ENCODE assay signal across 14 cellular contexts in the genomic region with DNA sequence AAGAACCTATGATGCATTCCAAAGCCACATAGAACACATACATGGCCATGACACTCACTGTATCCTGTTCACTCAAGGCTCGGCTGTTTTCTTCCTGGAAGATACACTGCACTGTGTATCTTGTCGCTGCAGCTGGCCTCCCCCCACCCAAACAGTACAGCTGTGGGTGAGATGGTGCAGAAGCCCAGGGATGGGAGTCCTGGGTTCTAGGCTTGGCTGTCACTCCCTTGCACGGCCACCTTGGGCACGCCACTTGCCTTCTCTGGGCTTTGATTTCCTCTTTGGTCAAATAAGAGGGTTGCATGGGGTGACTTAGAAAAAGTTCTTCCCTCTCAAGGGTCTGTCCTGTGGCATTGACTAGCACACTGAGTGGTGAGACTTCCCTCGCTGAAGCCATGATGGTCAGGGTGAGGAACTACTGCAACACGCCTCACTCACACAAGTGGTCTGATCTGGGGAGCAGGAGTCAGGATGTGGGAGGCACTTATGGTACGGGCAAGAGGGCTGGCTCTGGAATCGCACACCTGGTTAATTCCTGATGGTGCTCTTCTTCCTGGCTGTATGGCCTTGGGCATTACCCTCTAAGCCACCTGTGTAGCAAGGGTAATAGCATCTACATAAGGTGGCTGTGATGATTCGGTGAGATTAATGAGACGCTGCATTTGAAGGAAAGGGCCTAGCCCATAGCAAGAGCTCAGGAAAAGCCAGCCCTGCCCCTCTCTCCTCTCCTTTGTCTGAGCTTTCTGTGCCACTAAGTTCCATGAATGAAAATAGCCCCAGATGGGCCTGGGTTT. TPM values are rescaled to one million over a fixed set of nuclear protein-coding genes. Genes with fewer than 3 reads are reported as not detected.
DNase-seq lines count a peak whose midpoint lies in the region; ATAC-seq and TF ChIP-seq lines count a peak whose summit lies in the region.
"Had no signal": no experiment of that assay in that cellular context is flagged by ENCODE, and none has a peak within 500 bp of the region (broad histone marks: within the 10 kb centered on the region; RNA-seq: fewer than 3 reads in every experiment).

No MANE protein-coding gene starts in this region.

- no peak overlapping the region for H3K4me3 Mint-ChIP-seq in activated CD8-positive, alpha-beta T cell treated with anti-CD3 and anti-CD28 coated beads, Interleukin-2, amount 10 ng/mL, durations not matched to agents 7 days and 5 days
- H3K4me3 Mint-ChIP-seq: activated T-cell treated with anti-CD3 and anti-CD28 coated beads, Interleukin-2, amount 50 U/mL, for 4 hours; memory B cell had no signal

- peaks cover 6% of the 10 kb centered on the region for H3K4me1 Mint-ChIP-seq in activated CD8-positive, alpha-beta T cell treated with anti-CD3 and anti-CD28 coated beads, Interleukin-2, amount 10 ng/mL, durations not matched to agents 7 days and 5 days (ENCODE audit: low read depth)
- H3K4me1 Mint-ChIP-seq: memory B cell had no signal

- no peak overlapping the region for H3K4me3 ChIP-seq in lower lobe of right lung
- H3K4me3 ChIP-seq: breast epithelium had no signal

- CTCF ChIA-PET in activated CD8-positive, alpha-beta T cell treated with anti-CD3 and anti-CD28 coated beads, Interleukin-2, amount 10 ng/mL, durations not matched to agents 7 days and 5 days (lab: Charles Lee), result interaction anchor here (1.0 kb wide), 2 partner anchors 52 kb away, joined by 3 to 5 read pairs; no protein-coding TSS in a partner anchor

- H3K9me3 ChIP-seq in lower lobe of right lung, result no peaks in the 10 kb centered on the region
- H3K9me3 ChIP-seq: breast epithelium had no signal

- no peaks in the 10 kb centered on the region for H3K27me3 ChIP-seq in lower lobe of right lung (ENCODE audit: low read depth)
- H3K27me3 ChIP-seq: breast epithelium had no signal

- H3K27me3 Mint-ChIP-seq in activated CD8-positive, alpha-beta T cell treated with anti-CD3 and anti-CD28 coated beads, Interleukin-2, amount 10 ng/mL, durations not matched to agents 7 days and 5 days (ENCODE audit: low read depth), result peaks cover 2% of the 10 kb centered on the region

- TF ChIP-seq CTCF in lower lobe of right lung (IDR thresholded peaks at IDR 0.05), result no peak

- peaks cover 36% of the 10 kb centered on the region for H3K36me3 Mint-ChIP-seq in activated CD8-positive, alpha-beta T cell treated with anti-CD3 and anti-CD28 coated beads, Interleukin-2, amount 10 ng/mL, durations not matched to agents 7 days and 5 days (ENCODE audit: low read depth)

- peaks cover 32% of the 10 kb centered on the region for H3K36me3 ChIP-seq in lower lobe of right lung
- H3K36me3 ChIP-seq: breast epithelium had no signal

- POLR2A ChIA-PET in activated CD8-positive, alpha-beta T cell treated with anti-CD3 and anti-CD28 coated beads, Interleukin-2, amount 10 ng/mL, durations not matched to agents 7 days and 5 days (lab: Charles Lee), result no interaction called here

- H3K9me3 Mint-ChIP-seq in activated CD8-positive, alpha-beta T cell treated with anti-CD3 and anti-CD28 coated beads, Interleukin-2, amount 10 ng/mL, durations not matched to agents 7 days and 5 days (ENCODE audit: insufficient read depth), result no peaks in the 10 kb centered on the region
- H3K9me3 Mint-ChIP-seq: activated T-cell treated with anti-CD3 and anti-CD28 coated beads, Interleukin-2, amount 50 U/mL, for 4 hours; memory B cell had no signal

- peak overlapping the region; percentile 43 for H3K27ac Mint-ChIP-seq in activated CD8-positive, alpha-beta T cell treated with anti-CD3 and anti-CD28 coated beads, Interleukin-2, amount 10 ng/mL, durations not matched to agents 7 days and 5 days

- no peak for ATAC-seq in activated CD8-positive, alpha-beta T cell treated with anti-CD3 and anti-CD28 coated beads, Interleukin-2, amount 10 ng/mL, durations not matched to agents 7 days and 5 days
- ATAC-seq in lower lobe of right lung, result peak; percentile 13 to 29
- ATAC-seq in GM21381 (IDR thresholded peaks at IDR 0.05; ENCODE audit: unreplicated experiment), result no peak

- DNase-seq in NCI-H82 (lab: John Stamatoyannopoulos, UW), result peak; percentile 49
- DNase-seq in NCI-H82 treated with DMSO at 0.1 percent for 48 hours (lab: John Stamatoyannopoulos, UW; ENCODE audit: unreplicated experiment), result no peak
- no peak for DNase-seq in activated CD8-positive, alpha-beta T cell treated with anti-CD3 and anti-CD28 coated beads, Interleukin-2, amount 10 ng/mL, durations not matched to agents 7 days and 5 days
- DNase-seq in lower lobe of right lung, result no peak
- no peak for DNase-seq in nucleus accumbens (lab: John Stamatoyannopoulos, UW)
- DNase-seq in EL, result no peak
- DNase-seq: activated T-cell treated with anti-CD3 and anti-CD28 coated beads, Interleukin-2, amount 50 U/mL, for 4 hours; DMS153; NCI-H1048; NCI-H510A had no signal

- intact Hi-C loops in lower lobe of right lung (cut with DNase I), result no loop called here

- peaks cover 25% of the 10 kb centered on the region for H3K4me1 ChIP-seq in lower lobe of right lung
- H3K4me1 ChIP-seq: breast epithelium had no signal

- H3K27ac ChIP-seq in lower lobe of right lung (no peak overlapping the region), temporal lobe (ENCODE audit: low read depth, low read length) (peak overlapping the region; percentile 83)

RNA-seq across cellular contexts. Expression of a gene that starts 44.0 kb away (rescaled TPM):
- 100 to 1,000 TPM; 227 TPM for total RNA-seq in activated CD8-positive, alpha-beta T cell treated with anti-CD3 and anti-CD28 coated beads, Interleukin-2, amount 10 ng/mL, durations not matched to agents 7 days and 5 days
- 129 TPM for total RNA-seq in lower lobe of right lung
- 85.8 TPM for total RNA-seq in temporal lobe

Comparison
In these comparisons a context has a peak if more than half of its experiments do, and no peak if none do; other contexts are left out.
1. ATAC-seq: peak in lower lobe of right lung (2 of 2); none in activated CD8-positive, alpha-beta T cell treated with anti-CD3 and anti-CD28 coated beads, Interleukin-2, amount 10 ng/mL, durations not matched to agents 7 days and 5 days (single experiment) and GM21381 (single experiment).